ENCODE assay signal across 38 cellular contexts in the genomic region with DNA sequence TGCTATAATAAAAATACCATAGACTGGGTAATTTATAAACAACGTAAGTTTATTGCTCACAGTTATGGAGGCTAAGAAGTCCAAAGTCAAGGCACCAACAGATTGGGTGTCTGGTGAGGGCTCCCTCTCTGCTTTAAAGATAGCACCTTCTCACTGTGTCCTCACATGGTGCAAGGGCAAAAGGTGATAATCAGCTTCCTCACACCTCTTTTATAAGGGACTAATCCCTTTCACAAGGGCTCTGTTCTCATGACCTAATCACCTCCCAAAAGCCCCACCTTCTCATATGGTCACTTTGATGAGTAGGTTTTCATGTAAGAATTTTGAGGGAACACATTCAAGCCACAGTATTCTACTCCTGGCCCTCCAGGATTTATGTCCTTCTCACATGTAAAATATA.
"Had no signal": no experiment of that assay in that cellular context is flagged by ENCODE, and none has a peak within 500 bp of the region (broad histone marks: within the 10 kb centered on the region; RNA-seq: fewer than 3 reads in every experiment).

No MANE protein-coding gene starts in this region.

- H3K36me3 Mint-ChIP-seq: activated naive CD4-positive, alpha-beta T cell treated with anti-CD3 and anti-CD28 coated beads, Interleukin-2, amount 10 ng/mL, durations not matched to agents 7 days and 5 days; activated naive CD4-positive, alpha-beta T cell treated with anti-CD3 and anti-CD28 coated beads, Interleukin-2, amount 50 U/mL, for 24 hours; activated naive CD4-positive, alpha-beta T cell treated with anti-CD3 and anti-CD28 coated beads, Interleukin-2, amount 50 U/mL, for 72 hours; activated naive CD8-positive, alpha-beta T cell; activated naive CD8-positive, alpha-beta T cell treated with anti-CD3 and anti-CD28 coated beads for 36 hours; activated naive CD8-positive, alpha-beta T cell treated with anti-CD3 and anti-CD28 coated beads, Interleukin-2, amount 10 ng/mL, durations not matched to agents 7 days and 5 days; brain had no signal

- H3K27me3 ChIP-seq: adrenal gland, ascending aorta, body of pancreas, brain microvascular endothelial cell, breast epithelium, cardiac muscle cell had no signal

- H3K27me3 Mint-ChIP-seq: activated naive CD4-positive, alpha-beta T cell treated with anti-CD3 and anti-CD28 coated beads, Interleukin-2, amount 10 ng/mL, durations not matched to agents 7 days and 5 days; activated naive CD4-positive, alpha-beta T cell treated with anti-CD3 and anti-CD28 coated beads, Interleukin-2, amount 50 U/mL, for 24 hours; activated naive CD8-positive, alpha-beta T cell; activated naive CD8-positive, alpha-beta T cell treated with anti-CD3 and anti-CD28 coated beads for 36 hours; activated naive CD8-positive, alpha-beta T cell treated with anti-CD3 and anti-CD28 coated beads, Interleukin-2, amount 10 ng/mL, durations not matched to agents 7 days and 5 days; activated naive CD8-positive, alpha-beta T cell treated with anti-CD3 and anti-CD28 coated beads, Interleukin-2, amount 50 U/mL, for 24 hours; activated T-cell treated with anti-CD3 and anti-CD28 coated beads, Interleukin-2, amount 50 U/mL, for 24 hours; activated T-helper 17 cell treated with anti-CD3 and anti-CD28 coated beads, Interleukin-2, amount 50 U/mL, for 72 hours; brain; central memory CD8-positive, alpha-beta T cell had no signal

- FAIRE-seq: astrocyte, bronchial epithelial cell had no signal

- H3K4me1 Mint-ChIP-seq: activated naive CD4-positive, alpha-beta T cell treated with anti-CD3 and anti-CD28 coated beads, Interleukin-2, amount 10 ng/mL, durations not matched to agents 7 days and 5 days; activated naive CD4-positive, alpha-beta T cell treated with anti-CD3 and anti-CD28 coated beads, Interleukin-2, amount 50 U/mL, for 24 hours; activated naive CD8-positive, alpha-beta T cell treated with anti-CD3 and anti-CD28 coated beads for 36 hours; activated naive CD8-positive, alpha-beta T cell treated with anti-CD3 and anti-CD28 coated beads, Interleukin-2, amount 10 ng/mL, durations not matched to agents 7 days and 5 days; activated naive CD8-positive, alpha-beta T cell treated with anti-CD3 and anti-CD28 coated beads, Interleukin-2, amount 50 U/mL, for 24 hours; activated T-helper 17 cell treated with anti-CD3 and anti-CD28 coated beads, Interleukin-2, amount 50 U/mL, for 72 hours; central memory CD8-positive, alpha-beta T cell had no signal

- H3K4me3 ChIP-seq: adrenal gland, ascending aorta, body of pancreas, breast epithelium, cardiac muscle cell had no signal

- H3K9me3 Mint-ChIP-seq: activated naive CD4-positive, alpha-beta T cell treated with anti-CD3 and anti-CD28 coated beads, Interleukin-2, amount 50 U/mL, for 24 hours; activated naive CD8-positive, alpha-beta T cell treated with anti-CD3 and anti-CD28 coated beads for 36 hours; activated naive CD8-positive, alpha-beta T cell treated with anti-CD3 and anti-CD28 coated beads, Interleukin-2, amount 10 ng/mL, durations not matched to agents 7 days and 5 days; activated T-cell treated with anti-CD3 and anti-CD28 coated beads, Interleukin-2, amount 50 U/mL, for 72 hours; activated T-helper 1 cell treated with anti-CD3 and anti-CD28 coated beads, Interleukin-12 subunit alpha, Interleukin-12 subunit beta, Interleukin-2, Interleukin-4 antibody, amounts not matched to agents 30 ng/mL and 10 ng/mL and 1 ng/mL, durations not matched to agents 14 hours and 24 hours and 36 hours had no signal

- H3K36me3 ChIP-seq: adrenal gland, ascending aorta, brain microvascular endothelial cell, breast epithelium, cardiac muscle cell had no signal

- H3K27ac Mint-ChIP-seq: activated naive CD4-positive, alpha-beta T cell treated with anti-CD3 and anti-CD28 coated beads for 36 hours; activated naive CD4-positive, alpha-beta T cell treated with anti-CD3 and anti-CD28 coated beads, Interleukin-2, amount 10 ng/mL, durations not matched to agents 7 days and 5 days; activated naive CD4-positive, alpha-beta T cell treated with anti-CD3 and anti-CD28 coated beads, Interleukin-2, amount 50 U/mL, for 24 hours; activated naive CD4-positive, alpha-beta T cell treated with anti-CD3 and anti-CD28 coated beads, Interleukin-2, amount 50 U/mL, for 72 hours; activated naive CD8-positive, alpha-beta T cell; activated naive CD8-positive, alpha-beta T cell treated with anti-CD3 and anti-CD28 coated beads for 36 hours; activated naive CD8-positive, alpha-beta T cell treated with anti-CD3 and anti-CD28 coated beads, Interleukin-2, amount 10 ng/mL, durations not matched to agents 7 days and 5 days; activated naive CD8-positive, alpha-beta T cell treated with anti-CD3 and anti-CD28 coated beads, Interleukin-2, amount 50 U/mL, for 24 hours; activated T-cell treated with anti-CD3 and anti-CD28 coated beads, Interleukin-2, amount 50 U/mL, for 24 hours; activated T-cell treated with anti-CD3 and anti-CD28 coated beads, Interleukin-2, amount 50 U/mL, for 72 hours; activated T-helper 1 cell treated with anti-CD3 and anti-CD28 coated beads, Interleukin-12 subunit alpha, Interleukin-12 subunit beta, Interleukin-2, Interleukin-4 antibody, amounts not matched to agents 30 ng/mL and 10 ng/mL and 1 ng/mL, durations not matched to agents 14 hours and 24 hours and 36 hours; activated T-helper 17 cell treated with anti-CD3 and anti-CD28 coated beads, Interleukin-2, amount 50 U/mL, for 72 hours; activated T-helper 2 cell treated with anti-CD3 and anti-CD28 coated beads, Interferon-gamma antibody, Interleukin-2, Interleukin-4, amounts not matched to agents 10 μg/mL and 5 μg/mL and 100 μg/mL, durations not matched to agents 14 hours and 24 hours and 36 hours had no signal

- ATAC-seq: activated naive CD4-positive, alpha-beta T cell treated with anti-CD3 and anti-CD28 coated beads, Interleukin-2, amount 50 U/mL, for 72 hours; activated naive CD8-positive, alpha-beta T cell treated with anti-CD3 and anti-CD28 coated beads, Interleukin-2, amount 50 U/mL, for 24 hours; activated T-cell treated with anti-CD3 and anti-CD28 coated beads, Interleukin-2, amount 50 U/mL, for 4 hours; activated T-cell treated with anti-CD3 and anti-CD28 coated beads, Interleukin-2, amount 50 U/mL, for 72 hours; activated T-helper 17 cell treated with anti-CD3 and anti-CD28 coated beads, Interleukin-2, amount 50 U/mL, for 72 hours; body of pancreas had no signal

- H3K9me3 ChIP-seq: adrenal gland, ascending aorta, body of pancreas, breast epithelium had no signal

- DNase-seq: activated effector memory CD4-positive, alpha-beta T cell treated with anti-CD3 and anti-CD28 coated beads, Interleukin-2, amount 50 U/mL, for 16 hours; activated gamma-delta T cell; activated gamma-delta T cell treated with Interleukin-2 at 50 U/mL for 16 hours; activated naive CD4-positive, alpha-beta T cell; activated naive CD4-positive, alpha-beta T cell treated with anti-CD3 and anti-CD28 coated beads for 36 hours; activated naive CD4-positive, alpha-beta T cell treated with anti-CD3 and anti-CD28 coated beads, Interleukin-2, amount 10 ng/mL, durations not matched to agents 7 days and 5 days; activated naive CD4-positive, alpha-beta T cell treated with anti-CD3 and anti-CD28 coated beads, Interleukin-2, amount 50 U/mL, for 16 hours; activated naive CD4-positive, alpha-beta T cell treated with Interleukin-2 at 50 U/mL for 16 hours; activated naive CD8-positive, alpha-beta T cell treated with anti-CD3 and anti-CD28 coated beads for 36 hours; activated naive CD8-positive, alpha-beta T cell treated with anti-CD3 and anti-CD28 coated beads, Interleukin-2, amount 10 ng/mL, durations not matched to agents 7 days and 5 days; activated naive CD8-positive, alpha-beta T cell treated with anti-CD3 and anti-CD28 coated beads, Interleukin-2, amount 50 U/mL, for 24 hours; activated T-cell treated with anti-CD3 and anti-CD28 coated beads for 4 hours; activated T-cell treated with anti-CD3 and anti-CD28 coated beads, Interleukin-2, amount 50 U/mL, for 1 hour; activated T-cell treated with anti-CD3 and anti-CD28 coated beads, Interleukin-2, amount 50 U/mL, for 24 hours; activated T-cell treated with anti-CD3 and anti-CD28 coated beads, Interleukin-2, amount 50 U/mL, for 4 hours; activated T-cell treated with anti-CD3 and anti-CD28 coated beads, Interleukin-2, amount 50 U/mL, for 48 hours; activated T-cell treated with anti-CD3 and anti-CD28 coated beads, Interleukin-2, amount 50 U/mL, for 72 hours; adrenal gland; amniotic stem cell; amygdala; body of pancreas; brain microvascular endothelial cell; caudate nucleus; central memory CD4-positive, alpha-beta T cell; cerebellar nuclear complex had no signal

- H3K4me3 Mint-ChIP-seq: activated naive CD4-positive, alpha-beta T cell treated with anti-CD3 and anti-CD28 coated beads for 36 hours; activated naive CD4-positive, alpha-beta T cell treated with anti-CD3 and anti-CD28 coated beads, Interleukin-2, amount 10 ng/mL, durations not matched to agents 7 days and 5 days; activated naive CD4-positive, alpha-beta T cell treated with anti-CD3 and anti-CD28 coated beads, Interleukin-2, amount 50 U/mL, for 24 hours; activated naive CD8-positive, alpha-beta T cell; activated naive CD8-positive, alpha-beta T cell treated with anti-CD3 and anti-CD28 coated beads for 36 hours; activated naive CD8-positive, alpha-beta T cell treated with anti-CD3 and anti-CD28 coated beads, Interleukin-2, amount 10 ng/mL, durations not matched to agents 7 days and 5 days; activated naive CD8-positive, alpha-beta T cell treated with anti-CD3 and anti-CD28 coated beads, Interleukin-2, amount 50 U/mL, for 24 hours; activated T-cell treated with anti-CD3 and anti-CD28 coated beads, Interleukin-2, amount 50 U/mL, for 24 hours; activated T-cell treated with anti-CD3 and anti-CD28 coated beads, Interleukin-2, amount 50 U/mL, for 4 hours; activated T-cell treated with anti-CD3 and anti-CD28 coated beads, Interleukin-2, amount 50 U/mL, for 72 hours; activated T-helper 1 cell treated with anti-CD3 and anti-CD28 coated beads, Interleukin-12 subunit alpha, Interleukin-12 subunit beta, Interleukin-2, Interleukin-4 antibody, amounts not matched to agents 30 ng/mL and 10 ng/mL and 1 ng/mL, durations not matched to agents 14 hours and 24 hours and 36 hours; activated T-helper 17 cell treated with anti-CD3 and anti-CD28 coated beads, Interleukin-2, amount 50 U/mL, for 72 hours; brain; central memory CD8-positive, alpha-beta T cell had no signal

- H3K27ac ChIP-seq: adrenal gland, ascending aorta, body of pancreas, brain microvascular endothelial cell, breast epithelium, cardiac muscle cell had no signal

- H3K4me1 ChIP-seq: adrenal gland, ascending aorta, body of pancreas had no signal
